Comparison of ENCODE assay signal across 8 cellular contexts in genomic region chr20:5788385-5788895, GRCh38. TPM values are rescaled to one million over a fixed set of nuclear protein-coding genes. Genes with fewer than 3 reads are reported as not detected.
A peak's percentile ranks its signal among the peaks of the same experiment; 100 is the strongest.
DNase-seq lines count a peak whose midpoint lies in the region; ATAC-seq and TF ChIP-seq lines count a peak whose summit lies in the region.

No MANE protein-coding gene starts in this region.

- TF ChIP-seq EP300 in neural cell (conservative IDR thresholded peaks at IDR 0.05; ENCODE audit: poor library complexity, severe bottlenecking): no peak

- H4K20me1 ChIP-seq in GM23338 (replicated peaks; ENCODE audit: insufficient read depth) (no peaks in the 10 kb centered on the region), neural cell (ENCODE audit: insufficient read depth) (no peaks in the 10 kb centered on the region)

- DNase-seq in DMS153 (lab: John Stamatoyannopoulos, UW) (peak; percentile 57), GM23338 (ENCODE audit: low spot score) (peak; percentile 95), LoVo (ENCODE audit: low spot score) (peak; percentile 90), Peyer's patch (peak; percentile 57 to 92 (median 84)), fibroblast of mammary gland (ENCODE audit: low read depth) (peak; percentile 93)
- peak; percentile 59 for DNase-seq in activated T-cell treated with anti-CD3 and anti-CD28 coated beads, Interleukin-2, amount 50 U/mL, for 1 hour
- DNase-seq in stimulated activated naive CD8-positive, alpha-beta T cell treated with anti-CD3 and anti-CD28 coated beads, Interleukin-15, amount 100 ng/mL, for 72 hours: peak; percentile 71 to 77

- no peak overlapping the region for H3K4me3 Mint-ChIP-seq in GM23338
- H3K4me3 Mint-ChIP-seq in stimulated activated naive CD8-positive, alpha-beta T cell treated with anti-CD3 and anti-CD28 coated beads, Interleukin-15, amount 100 ng/mL, for 72 hours: no peak overlapping the region

- no peaks in the 10 kb centered on the region for H3K36me3 ChIP-seq in GM23338 (ENCODE audit: insufficient read depth)
- H3K36me3 ChIP-seq in Peyer's patch: peaks cover 0 to 3% (median 0%) of the 10 kb centered on the region in 3 donors
- H3K36me3 ChIP-seq in neural cell (ENCODE audit: insufficient read depth, low read length): no peaks in the 10 kb centered on the region

- H3K4me2 ChIP-seq in GM23338 (no peak overlapping the region), neural cell (ENCODE audit: low read length) (no peak overlapping the region)

- TF ChIP-seq CTCF in GM23338 (conservative IDR thresholded peaks at IDR 0.05; ENCODE audit: low read depth in 2 of 2) (peak; percentile 91 to 94), Peyer's patch (IDR thresholded peaks at IDR 0.05) (peak; percentile 82 to 98 (median 94)), fibroblast of mammary gland (conservative IDR thresholded peaks at IDR 0.05; ENCODE audit: control insufficient read depth, insufficient read depth, low read depth, low read length) (peak; percentile 94), neural cell (IDR thresholded peaks at IDR 0.05; ENCODE audit: poor library complexity, severe bottlenecking) (peak; percentile 94)

- H3K4me3 ChIP-seq in GM23338: no peak overlapping the region
- H3K4me3 ChIP-seq in Peyer's patch: no peak overlapping the region
- H3K4me3 ChIP-seq in fibroblast of mammary gland (ENCODE audit: control insufficient read depth, low read depth, low read length): no peak overlapping the region
- no peak overlapping the region for H3K4me3 ChIP-seq in neural cell (ENCODE audit: low read length)

- H3K9me3 ChIP-seq in Peyer's patch (no peaks in the 10 kb centered on the region), neural cell (ENCODE audit: low read length) (no peaks in the 10 kb centered on the region)

- H3K9ac ChIP-seq in neural cell (ENCODE audit: low read length): no peak overlapping the region

- H3K27ac ChIP-seq in GM23338 (ENCODE audit: low read depth): no peak overlapping the region
- H3K27ac ChIP-seq in Peyer's patch: no peak overlapping the region
- H3K27ac ChIP-seq in neural cell (ENCODE audit: low read length): no peak overlapping the region

- H3F3A ChIP-seq in GM23338 (replicated peaks; ENCODE audit: low read depth): no peaks in the 10 kb centered on the region
- no peaks in the 10 kb centered on the region for H3F3A ChIP-seq in neural cell (ENCODE audit: insufficient read depth, low read length, poor library complexity, severe bottlenecking)

- H3K4me1 Mint-ChIP-seq in GM23338: peaks cover 8% of the 10 kb centered on the region; the same call in 2 of the 3 replicates
- H3K4me1 Mint-ChIP-seq in stimulated activated naive CD8-positive, alpha-beta T cell treated with anti-CD3 and anti-CD28 coated beads, Interleukin-15, amount 100 ng/mL, for 72 hours: no peaks in the 10 kb centered on the region

- no peaks in the 10 kb centered on the region for H3K27me3 Mint-ChIP-seq in GM23338 (ENCODE audit: insufficient read depth, low read depth, poor library complexity)
- no peaks in the 10 kb centered on the region for H3K27me3 Mint-ChIP-seq in stimulated activated naive CD8-positive, alpha-beta T cell treated with anti-CD3 and anti-CD28 coated beads, Interleukin-15, amount 100 ng/mL, for 72 hours

- no peaks in the 10 kb centered on the region for H3K27me3 ChIP-seq in GM23338 (ENCODE audit: insufficient read depth)
- no peaks in the 10 kb centered on the region for H3K27me3 ChIP-seq in Peyer's patch
- no peaks in the 10 kb centered on the region for H3K27me3 ChIP-seq in neural cell (ENCODE audit: insufficient read depth, low read depth, low read length)

- ATAC-seq in GM23338: peak; percentile 95
- ATAC-seq in stimulated activated naive CD8-positive, alpha-beta T cell treated with anti-CD3 and anti-CD28 coated beads, Interleukin-15, amount 100 ng/mL, for 72 hours: peak; percentile 97

- no peak for TF ChIP-seq POLR2A in Peyer's patch (IDR thresholded peaks at IDR 0.05)

- H3K79me2 ChIP-seq in GM23338 (replicated peaks; ENCODE audit: insufficient read depth) (no peaks in the 10 kb centered on the region), neural cell (replicated peaks; ENCODE audit: insufficient read depth, low read length) (no peaks in the 10 kb centered on the region)

- no peak overlapping the region for H3K27ac Mint-ChIP-seq in GM23338
- no peak overlapping the region for H3K27ac Mint-ChIP-seq in stimulated activated naive CD8-positive, alpha-beta T cell treated with anti-CD3 and anti-CD28 coated beads, Interleukin-15, amount 100 ng/mL, for 72 hours

- H3K36me3 Mint-ChIP-seq in GM23338 (ENCODE audit: low read depth): no peaks in the 10 kb centered on the region; the same call in 2 of the 3 replicates

- TF ChIP-seq RAD21 in neural cell (conservative IDR thresholded peaks at IDR 0.05): peak; percentile 95

- H3K4me1 ChIP-seq in GM23338 (ENCODE audit: insufficient read depth): peaks cover 4% of the 10 kb centered on the region
- peaks cover 0 to 9% (median 0%) of the 10 kb centered on the region in 4 donors for H3K4me1 ChIP-seq in Peyer's patch

- H3K9me2 ChIP-seq in GM23338 (ENCODE audit: insufficient read depth) (no peaks in the 10 kb centered on the region), neural cell (ENCODE audit: insufficient read depth, low read length) (no peaks in the 10 kb centered on the region)

- no peaks in the 10 kb centered on the region for H3K9me3 Mint-ChIP-seq in GM23338
- H3K9me3 Mint-ChIP-seq in stimulated activated naive CD8-positive, alpha-beta T cell treated with anti-CD3 and anti-CD28 coated beads, Interleukin-15, amount 100 ng/mL, for 72 hours: no peaks in the 10 kb centered on the region

- H2AFZ ChIP-seq in GM23338 (no peak overlapping the region), neural cell (ENCODE audit: low read depth, low read length) (no peak overlapping the region)

TF ChIP-seq in GM23338, 12 proteins besides CTCF, POLR2A, EP300 and RAD21 (continues in another document):
- TF ChIP-seq CREB1 (CRISPR knock-in tag; IDR thresholded peaks at IDR 0.05; ENCODE audit: low read depth): no peak

TF ChIP-seq in neural cell, 6 proteins besides CTCF, POLR2A, EP300 and RAD21:
- TF ChIP-seq TAF1 (IDR thresholded peaks at IDR 0.05; ENCODE audit: low read depth) (no peak), SMC3 (conservative IDR thresholded peaks at IDR 0.05; ENCODE audit: poor library complexity) (peak; percentile 97)
TF ChIP-seq in neural cell: peak in this region for 1.

RNA-seq across cellular contexts. Expression of gene SHLD1, which starts 38.2 kb away (rescaled TPM):
- 1.4 and 5.2 TPM in 2 replicates for total RNA-seq in GM23338 (2014; rRNA removed; shearing (Covaris generic))
- polyA plus RNA-seq in GM23338 (2016; fragmentation: Nextera tagmentation; extraction: Ambion mirVana): 15.0 and 15.1 TPM in 2 replicates
- 10 to 100 TPM in 3 of 4 donors, 1 to 10 TPM in 1; 8.4 to 15.5 (median 12.3) TPM for total RNA-seq in Peyer's patch
- 12.4 and 15.3 TPM in 2 replicates for polyA plus RNA-seq in neural cell
- 9.5 and 9.6 TPM in 2 replicates for polyA minus RNA-seq in neural cell
